8 cellular contexts compared by ENCODE assay signal in the genomic region with DNA sequence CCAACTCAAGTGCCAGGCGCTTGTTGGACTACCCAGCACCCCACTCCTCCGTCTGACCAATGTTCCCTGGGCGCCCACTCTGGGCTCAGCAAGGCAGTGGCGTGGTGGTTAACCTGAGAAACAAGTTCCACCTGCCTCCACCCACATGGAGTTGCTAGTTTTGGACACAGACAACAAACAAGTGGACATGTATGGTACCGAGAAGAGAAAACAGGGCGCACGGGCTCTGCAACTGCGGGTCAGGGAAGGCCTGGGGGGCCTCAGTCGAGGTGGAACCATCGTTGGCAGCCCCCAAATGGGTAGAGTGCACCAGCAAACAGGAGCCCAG. TPM values are rescaled to one million over a fixed set of nuclear protein-coding genes. Genes with fewer than 3 reads are reported as not detected.
A peak's percentile ranks its signal among the peaks of the same experiment; 100 is the strongest.
DNase-seq lines count a peak whose midpoint lies in the region; ATAC-seq, FAIRE-seq and TF ChIP-seq lines count a peak whose summit lies in the region.

No MANE protein-coding gene starts in this region.

- no peak overlapping the region for H2AK5ac ChIP-seq in mesenchymal stem cell (ENCODE audit: low read length, severe bottlenecking)

- peaks cover 24% of the 10 kb centered on the region for H3K36me3 Mint-ChIP-seq in activated naive CD4-positive, alpha-beta T cell treated with anti-CD3 and anti-CD28 coated beads, Interleukin-2, amount 10 ng/mL, durations not matched to agents 7 days and 5 days
- peaks cover 26% of the 10 kb centered on the region for H3K36me3 Mint-ChIP-seq in astrocyte (ENCODE audit: low read depth, unreplicated experiment)

- H3K79me2 ChIP-seq in astrocyte (ENCODE audit: insufficient read depth, low read length): peaks cover 67% of the 10 kb centered on the region

- WGBS in mesenchymal stem cell: 95% methylated on average over 10 of the region's 10 CpGs
- 85 to 94% methylated on average over 10 of the region's 10 CpGs for WGBS in thyroid gland, 2 donors

- H2BK15ac ChIP-seq in mesenchymal stem cell (ENCODE audit: low read depth, poor library complexity, severe bottlenecking): no peak overlapping the region

- H4K20me1 ChIP-seq in astrocyte (ENCODE audit: insufficient read depth, low read length): peaks cover 61% of the 10 kb centered on the region

- peak overlapping the region; percentile 46 for H4K8ac ChIP-seq in mesenchymal stem cell (ENCODE audit: low read length)

- ATAC-seq in HG02759 (IDR thresholded peaks at IDR 0.05; ENCODE audit: unreplicated experiment): no peak

- peak overlapping the region; percentile 29 for H3K4me3 Mint-ChIP-seq in activated naive CD4-positive, alpha-beta T cell treated with anti-CD3 and anti-CD28 coated beads, Interleukin-2, amount 10 ng/mL, durations not matched to agents 7 days and 5 days
- peak overlapping the region; percentile 66 for H3K4me3 Mint-ChIP-seq in astrocyte (ENCODE audit: unreplicated experiment)

- H3K9me3 ChIP-seq in astrocyte (ENCODE audit: insufficient read depth, low read depth, low read length): peaks cover 3% of the 10 kb centered on the region
- H3K9me3 ChIP-seq in mesenchymal stem cell (ENCODE audit: control insufficient read depth, low read length): no peaks in the 10 kb centered on the region
- H3K9me3 ChIP-seq in thyroid gland: no peaks in the 10 kb centered on the region

- H3K4me1 Mint-ChIP-seq in activated naive CD4-positive, alpha-beta T cell treated with anti-CD3 and anti-CD28 coated beads, Interleukin-2, amount 10 ng/mL, durations not matched to agents 7 days and 5 days: peaks cover 59% of the 10 kb centered on the region
- H3K4me1 Mint-ChIP-seq in astrocyte (ENCODE audit: low read depth, unreplicated experiment): peaks cover 37% of the 10 kb centered on the region

- H3K14ac ChIP-seq in mesenchymal stem cell (ENCODE audit: low read length in 2 of 2): no peak overlapping the region

- TF ChIP-seq POLR2A in thyroid gland (IDR thresholded peaks at IDR 0.05): no peak

- peak overlapping the region; percentile 99 for H3K4me2 ChIP-seq in astrocyte (ENCODE audit: low read length)
- peak overlapping the region; percentile 14 for H3K4me2 ChIP-seq in mesenchymal stem cell (ENCODE audit: low read length, poor library complexity, severe bottlenecking)

- H3K27me3 ChIP-seq in astrocyte (ENCODE audit: insufficient read depth, low read length) (no peaks in the 10 kb centered on the region), mesenchymal stem cell (ENCODE audit: control insufficient read depth in 1 of 2, insufficient read depth in 1 of 2, low read length in 2 of 2) (no peaks in the 10 kb centered on the region), thyroid gland (no peaks in the 10 kb centered on the region)

- DNase-seq in activated naive CD4-positive, alpha-beta T cell treated with anti-CD3 and anti-CD28 coated beads, Interleukin-2, amount 10 ng/mL, durations not matched to agents 7 days and 5 days: no peak
- DNase-seq in activated naive CD4-positive, alpha-beta T cell (lab: John Stamatoyannopoulos, UW): no peak
- DNase-seq in astrocyte (ENCODE audit: low read depth) (no peak), mesenchymal stem cell (no peak), thyroid gland (peak in 1 of 2 donors; percentile 30), amygdala (lab: John Stamatoyannopoulos, UW) (no peak), NCI-H1694 treated with DMSO at 0.1 percent for 48 hours (lab: John Stamatoyannopoulos, UW) (no peak)

- H3K4ac ChIP-seq in mesenchymal stem cell (ENCODE audit: low read depth in 1 of 2, low read length in 2 of 2): peak overlapping the region in 1 of 2 experiments; percentile 24

- H4K91ac ChIP-seq in mesenchymal stem cell (ENCODE audit: low read length): no peak overlapping the region

- H3K9ac ChIP-seq in astrocyte (ENCODE audit: low read length) (peak overlapping the region; percentile 87), mesenchymal stem cell (ENCODE audit: low read length) (peak overlapping the region; percentile 95)

- TF ChIP-seq CTCF in astrocyte (IDR thresholded peaks at IDR 0.05; ENCODE audit: insufficient read depth, low read depth, low read length): no peak
- TF ChIP-seq CTCF in thyroid gland (IDR thresholded peaks at IDR 0.05): no peak

- no peak overlapping the region for H2BK12ac ChIP-seq in mesenchymal stem cell (ENCODE audit: low read length in 2 of 2)

- H3K4me1 ChIP-seq in astrocyte (ENCODE audit: insufficient read depth, low read length) (peaks cover 24% of the 10 kb centered on the region), mesenchymal stem cell (ENCODE audit: control insufficient read depth, insufficient read depth, low read depth, low read length) (peaks cover 35% of the 10 kb centered on the region), thyroid gland (peaks cover 26% of the 10 kb centered on the region in 2 donors)

- peak overlapping the region in 1 of 2 experiments; percentile 91 for H3K23ac ChIP-seq in mesenchymal stem cell (ENCODE audit: low read length in 2 of 2)

- intact Hi-C loops in thyroid gland (cut with DNase I): no loop called here

- no peak overlapping the region for H2BK5ac ChIP-seq in mesenchymal stem cell (ENCODE audit: low read depth, low read length, poor library complexity, severe bottlenecking)

- no peak overlapping the region for H2BK120ac ChIP-seq in mesenchymal stem cell (ENCODE audit: low read depth, low read length)

- FAIRE-seq in astrocyte (lab: Jason Lieb, UNC): no peak

- H3K27me3 Mint-ChIP-seq in activated naive CD4-positive, alpha-beta T cell treated with anti-CD3 and anti-CD28 coated beads, Interleukin-2, amount 10 ng/mL, durations not matched to agents 7 days and 5 days: peaks cover 12% of the 10 kb centered on the region
- peaks cover 2% of the 10 kb centered on the region for H3K27me3 Mint-ChIP-seq in astrocyte (ENCODE audit: low read depth, unreplicated experiment)

- H2AFZ ChIP-seq in astrocyte (ENCODE audit: low read depth, low read length): no peak overlapping the region
- no peak overlapping the region for H2AFZ ChIP-seq in mesenchymal stem cell (ENCODE audit: low read depth, low read length)

- H3K27ac ChIP-seq in astrocyte (ENCODE audit: low read depth, low read length) (peak overlapping the region; percentile 85), mesenchymal stem cell (ENCODE audit: low read length, poor library complexity, severe bottlenecking) (no peak overlapping the region), thyroid gland (peak overlapping the region in 2 of 3 donors; percentile 26 to 42)

- CTCF ChIA-PET in activated naive CD4-positive, alpha-beta T cell treated with anti-CD3 and anti-CD28 coated beads, Interleukin-2, amount 10 ng/mL, durations not matched to agents 7 days and 5 days (lab: Charles Lee): no interaction called here

- no peak overlapping the region for H3K27ac Mint-ChIP-seq in activated naive CD4-positive, alpha-beta T cell treated with anti-CD3 and anti-CD28 coated beads, Interleukin-2, amount 10 ng/mL, durations not matched to agents 7 days and 5 days
- peak overlapping the region; percentile 75 for H3K27ac Mint-ChIP-seq in astrocyte (ENCODE audit: unreplicated experiment)

- H3K79me1 ChIP-seq in mesenchymal stem cell (replicated peaks; ENCODE audit: low read length, poor library complexity, severe bottlenecking): peaks cover 7% of the 10 kb centered on the region

- H3K9me3 Mint-ChIP-seq in activated naive CD4-positive, alpha-beta T cell treated with anti-CD3 and anti-CD28 coated beads, Interleukin-2, amount 10 ng/mL, durations not matched to agents 7 days and 5 days: peaks cover 4% of the 10 kb centered on the region
- peaks cover 12% of the 10 kb centered on the region for H3K9me3 Mint-ChIP-seq in astrocyte (ENCODE audit: unreplicated experiment)

- H3K36me3 ChIP-seq in astrocyte (ENCODE audit: insufficient read depth, low read length) (peaks cover 5% of the 10 kb centered on the region), mesenchymal stem cell (ENCODE audit: control insufficient read depth in 1 of 2, insufficient read depth in 2 of 2, low read depth in 1 of 2, low read length in 2 of 2) (peaks cover 15 to 18% of the 10 kb centered on the region in 2 experiments), thyroid gland (no peaks in the 10 kb centered on the region)

- H3K18ac ChIP-seq in mesenchymal stem cell (ENCODE audit: low read depth in 1 of 2, low read length in 2 of 2): peak overlapping the region in 1 of 2 experiments; percentile 53

- H3K4me3 ChIP-seq in astrocyte (ENCODE audit: insufficient read depth, low read depth, low read length): peak overlapping the region; percentile 78
- peak overlapping the region in 1 of 2 experiments; percentile 86 for H3K4me3 ChIP-seq in mesenchymal stem cell (ENCODE audit: insufficient read depth in 1 of 2, low read depth in 1 of 2, low read length in 2 of 2)
- no peak overlapping the region for H3K4me3 ChIP-seq in thyroid gland (replicated peaks in 1 of 3)

RNA-seq across cellular contexts. Expression of a gene that starts 2.5 kb away (rescaled TPM):
- total RNA-seq in astrocyte (43.5 and 55.8 TPM in 2 replicates), thyroid gland (10 to 100 TPM in 2 of 4 donors, 1 to 10 TPM in 2; 9.0 to 20.1 (median 11.2) TPM)
- polyA plus RNA-seq in mesenchymal stem cell (2013, experiment 1 of 2): 32.6 TPM
- polyA plus RNA-seq in mesenchymal stem cell (2013, experiment 2 of 2): 31.7 TPM

RNA-seq across cellular contexts. Expression of a gene that starts 50.9 kb away (rescaled TPM):
- total RNA-seq in astrocyte (2.9 and 3.7 TPM in 2 replicates), thyroid gland (10 to 100 TPM in 3 of 4 donors, 1 to 10 TPM in 1; 6.7 to 31.7 (median 22.3) TPM)
- 4.8 TPM for polyA plus RNA-seq in mesenchymal stem cell (2013, experiment 1 of 2)
- polyA plus RNA-seq in mesenchymal stem cell (2013, experiment 2 of 2): 5.1 TPM
